ENCODE assay signal across 20 cellular contexts in genomic region chr2:240966906-240967680, GRCh38. TPM values are rescaled to one million over a fixed set of nuclear protein-coding genes. Genes with fewer than 3 reads are reported as not detected.
DNase-seq lines count a peak whose midpoint lies in the region; ATAC-seq, FAIRE-seq and TF ChIP-seq lines count a peak whose summit lies in the region.
"Had no signal": no experiment of that assay in that cellular context is flagged by ENCODE, and none has a peak within 500 bp of the region (broad histone marks: within the 10 kb centered on the region; RNA-seq: fewer than 3 reads in every experiment).

No MANE protein-coding gene starts in this region.

- no peaks in the 10 kb centered on the region for H3K9me3 ChIP-seq in H1 (ENCODE audit: insufficient read depth in 2 of 2, low read depth in 1 of 2, low read length in 1 of 2)
- no peaks in the 10 kb centered on the region for H3K9me3 ChIP-seq in osteoblast (ENCODE audit: low read depth, low read length)
- H3K9me3 ChIP-seq in aorta (ENCODE audit: control insufficient read depth, low read length): no peaks in the 10 kb centered on the region
- no peaks in the 10 kb centered on the region for H3K9me3 ChIP-seq in colonic mucosa

- TF ChIP-seq POLR2A in H1 (IDR thresholded peaks at IDR 0.05; ENCODE audit: control extremely low read depth in 1 of 2, low read depth in 2 of 2, low read length in 2 of 2): no peak

- H3K56ac ChIP-seq in H1 (replicated peaks; ENCODE audit: insufficient read length, low read depth, low read length): no peak overlapping the region

- POLR2A ChIA-PET in H1 (lab: Charles Lee; ENCODE audit: partially characterized antibody): no interaction called here

- no peak overlapping the region for H2BK5ac ChIP-seq in H1 (ENCODE audit: low read depth, low read length)

- H4K5ac ChIP-seq in H1 (ENCODE audit: insufficient read length, low read depth, low read length): no peak overlapping the region

- H3K79me1 ChIP-seq in H1 (ENCODE audit: low read depth, low read length): no peaks in the 10 kb centered on the region

- no peak overlapping the region for H2BK120ac ChIP-seq in H1 (replicated peaks; ENCODE audit: low read depth, low read length)

- H3K4me3 ChIP-seq in H1 (ENCODE audit: extremely low read depth in 1 of 4, insufficient read depth in 2 of 4, low read depth in 3 of 4, low read length in 4 of 4) (no peak overlapping the region), osteoblast (ENCODE audit: insufficient read depth, low read length) (no peak overlapping the region), aorta (ENCODE audit: low read length in 2 of 2) (no peak overlapping the region), colonic mucosa (no peak overlapping the region)
- H3K4me3 ChIP-seq: K562, lung had no signal

- peaks cover 3 to 6% of the 10 kb centered on the region in 2 donors for H3K27me3 Mint-ChIP-seq in natural killer cell treated with Interleukin-12 subunit alpha and Interleukin-12 subunit beta and Interleukin-15 and Interleukin-18, amount 100 ng/mL, for 72 hours
- peaks cover 0 to 3% of the 10 kb centered on the region in 2 donors for H3K27me3 Mint-ChIP-seq in natural killer cell (ENCODE audit: low read depth in 2 of 2)
- H3K27me3 Mint-ChIP-seq: type B pancreatic cell had no signal

- H2BK15ac ChIP-seq in H1 (ENCODE audit: low read length): no peak overlapping the region; the same call in 1 of the 2 replicates

- H4K20me1 ChIP-seq in H1 (replicated peaks in 1 of 2; ENCODE audit: control insufficient read depth in 1 of 2, insufficient read depth in 2 of 2, low read length in 2 of 2): no peaks in the 10 kb centered on the region
- no peaks in the 10 kb centered on the region for H4K20me1 ChIP-seq in osteoblast (ENCODE audit: insufficient read depth, low read length)

- no peak for ATAC-seq in natural killer cell treated with Interleukin-12 subunit alpha and Interleukin-12 subunit beta and Interleukin-15 and Interleukin-18, amount 100 ng/mL, for 72 hours
- ATAC-seq in natural killer cell (no peak), aorta (ENCODE audit: low FRiP score) (no peak)
- ATAC-seq: activated CD8-positive, alpha-beta memory T cell treated with anti-CD3 and anti-CD28 coated beads, Interleukin-2, amount 10 ng/mL, durations not matched to agents 7 days and 5 days; HCT116; K562; stimulated activated effector memory CD8-positive, alpha-beta T cell treated with anti-CD3 and anti-CD28 coated beads, Interleukin-12 subunit alpha, Interleukin-12 subunit beta, amount 100 ng/mL, for 72 hours had no signal

- H3K14ac ChIP-seq in H1 (ENCODE audit: insufficient read length): no peak overlapping the region

- no peak overlapping the region for H3K4ac ChIP-seq in H1 (replicated peaks; ENCODE audit: insufficient read length, low read depth, low read length)

- H4K91ac ChIP-seq in H1 (replicated peaks; ENCODE audit: insufficient read length, low read length): no peak overlapping the region

- DNase-seq in natural killer cell treated with Interleukin-12 subunit alpha and Interleukin-12 subunit beta and Interleukin-15 and Interleukin-18, amount 100 ng/mL, for 72 hours (ENCODE audit: low spot score): peak; percentile 41
- DNase-seq in natural killer cell (no peak), H1 (ENCODE audit: low read depth in 1 of 2, low spot score in 2 of 2) (no peak), osteoblast (ENCODE audit: insufficient read length, low spot score, missing footprints) (peak; percentile 83), aorta (peak; percentile 42 to 77), NCI-H1092 (lab: John Stamatoyannopoulos, UW) (no peak), UCSD-AML1 (lab: John Stamatoyannopoulos, UW; ENCODE audit: unreplicated experiment) (no peak), colonic mucosa (no peak)
- DNase-seq: activated CD4-positive, CD25-positive, alpha-beta regulatory T cell treated with anti-CD3 and anti-CD28 coated beads, Interleukin-2, amount 50 U/mL, for 72 hours; activated CD8-positive, alpha-beta memory T cell treated with anti-CD3 and anti-CD28 coated beads, Interleukin-2, amount 10 ng/mL, durations not matched to agents 7 days and 5 days; amniotic stem cell; central memory CD4-positive, alpha-beta T cell; NCI-H2029 treated with DMSO at 0.1 percent for 48 hours; NCI-H524 treated with DMSO at 0.1 percent for 48 hours; OCI-M1 had no signal

- peak in 1 of 2 experiments; percentile 28; a peak in 2 of 4 replicates for TF ChIP-seq RAD21 in H1 (IDR thresholded peaks at IDR 0.05 in 1 of 2, conservative IDR thresholded peaks at IDR 0.05 in 1 of 2; ENCODE audit: low read depth in 2 of 2, low read length in 2 of 2)

- H3K4me2 ChIP-seq in H1 (ENCODE audit: insufficient read depth in 1 of 2, low read depth in 2 of 2, low read length in 2 of 2): no peak overlapping the region
- H3K4me2 ChIP-seq in osteoblast (ENCODE audit: insufficient read depth, low read length): no peak overlapping the region

- H3K36me3 ChIP-seq in H1 (ENCODE audit: control insufficient read depth in 2 of 4, insufficient read depth in 4 of 4, low read length in 3 of 4) (no peaks in the 10 kb centered on the region), osteoblast (ENCODE audit: insufficient read depth, low read length) (no peaks in the 10 kb centered on the region), aorta (ENCODE audit: control insufficient read depth in 1 of 2, insufficient read depth in 2 of 2, low read length in 1 of 2) (no peaks in the 10 kb centered on the region), colonic mucosa (no peaks in the 10 kb centered on the region)

- H2AFZ ChIP-seq in H1 (ENCODE audit: low read length): no peak overlapping the region
- H2AFZ ChIP-seq in osteoblast (ENCODE audit: low read length): no peak overlapping the region

- no peak overlapping the region for H2BK12ac ChIP-seq in H1 (ENCODE audit: low read depth, low read length)

- no peak overlapping the region for H3K4me3 Mint-ChIP-seq in natural killer cell treated with Interleukin-12 subunit alpha and Interleukin-12 subunit beta and Interleukin-15 and Interleukin-18, amount 100 ng/mL, for 72 hours
- H3K4me3 Mint-ChIP-seq in natural killer cell: no peak overlapping the region
- H3K4me3 Mint-ChIP-seq: activated CD8-positive, alpha-beta memory T cell treated with anti-CD3 and anti-CD28 coated beads, Interleukin-2, amount 10 ng/mL, durations not matched to agents 7 days and 5 days; stimulated activated effector memory CD8-positive, alpha-beta T cell treated with anti-CD3 and anti-CD28 coated beads, Interleukin-12 subunit alpha, Interleukin-12 subunit beta, amount 100 ng/mL, for 72 hours; type B pancreatic cell had no signal

- H3K36me3 Mint-ChIP-seq in natural killer cell treated with Interleukin-12 subunit alpha and Interleukin-12 subunit beta and Interleukin-15 and Interleukin-18, amount 100 ng/mL, for 72 hours: no peaks in the 10 kb centered on the region
- no peaks in the 10 kb centered on the region for H3K36me3 Mint-ChIP-seq in natural killer cell
- H3K36me3 Mint-ChIP-seq: activated CD8-positive, alpha-beta memory T cell treated with anti-CD3 and anti-CD28 coated beads, Interleukin-2, amount 10 ng/mL, durations not matched to agents 7 days and 5 days; stimulated activated effector memory CD8-positive, alpha-beta T cell treated with anti-CD3 and anti-CD28 coated beads, Interleukin-12 subunit alpha, Interleukin-12 subunit beta, amount 100 ng/mL, for 72 hours; type B pancreatic cell had no signal

- no peak for TF ChIP-seq EP300 in H1 (IDR thresholded peaks at IDR 0.05; ENCODE audit: borderline replicate concordance in 1 of 2, low read depth in 2 of 2, low read length in 2 of 2)

- no peak for FAIRE-seq in H1 (lab: Jason Lieb, UNC)
- FAIRE-seq: K562 had no signal

- intact Hi-C loops in natural killer cell (cut with micrococcal nuclease): no loop called here
- intact Hi-C loops in aorta (cut with DNase I): no loop called here
- intact Hi-C loops in colonic mucosa (cut with DNase I): no loop called here

- no peaks in the 10 kb centered on the region for H3K4me1 Mint-ChIP-seq in natural killer cell treated with Interleukin-12 subunit alpha and Interleukin-12 subunit beta and Interleukin-15 and Interleukin-18, amount 100 ng/mL, for 72 hours (ENCODE audit: low read depth in 2 of 2)
- H3K4me1 Mint-ChIP-seq in natural killer cell: no peaks in the 10 kb centered on the region
- H3K4me1 Mint-ChIP-seq: activated CD8-positive, alpha-beta memory T cell treated with anti-CD3 and anti-CD28 coated beads, Interleukin-2, amount 10 ng/mL, durations not matched to agents 7 days and 5 days; stimulated activated effector memory CD8-positive, alpha-beta T cell treated with anti-CD3 and anti-CD28 coated beads, Interleukin-12 subunit alpha, Interleukin-12 subunit beta, amount 100 ng/mL, for 72 hours had no signal

- no peaks in the 10 kb centered on the region for H3K79me2 ChIP-seq in H1 (ENCODE audit: control insufficient read depth in 1 of 2, insufficient read depth in 2 of 2, low read length in 2 of 2)
- no peaks in the 10 kb centered on the region for H3K79me2 ChIP-seq in osteoblast (ENCODE audit: insufficient read depth, low read length)

- H3K9me3 Mint-ChIP-seq in natural killer cell treated with Interleukin-12 subunit alpha and Interleukin-12 subunit beta and Interleukin-15 and Interleukin-18, amount 100 ng/mL, for 72 hours: no peaks in the 10 kb centered on the region
- H3K9me3 Mint-ChIP-seq in natural killer cell: no peaks in the 10 kb centered on the region
- H3K9me3 Mint-ChIP-seq: stimulated activated effector memory CD8-positive, alpha-beta T cell treated with anti-CD3 and anti-CD28 coated beads, Interleukin-12 subunit alpha, Interleukin-12 subunit beta, amount 100 ng/mL, for 72 hours had no signal

- H4K8ac ChIP-seq in H1 (ENCODE audit: extremely low read depth, insufficient read depth, low read length): no peak overlapping the region

- no peak for TF ChIP-seq CTCF in natural killer cell (IDR thresholded peaks at IDR 0.05)
- peak in 2 of 3 experiments; percentile 19 to 25; a peak in 2 of 4 replicates for TF ChIP-seq CTCF in H1 (IDR thresholded peaks at IDR 0.05; ENCODE audit: control extremely low read depth in 1 of 3, insufficient read depth in 1 of 3, low read depth in 1 of 3, low read length in 3 of 3)
- no peak for TF ChIP-seq CTCF in osteoblast (IDR thresholded peaks at IDR 0.05; ENCODE audit: extremely low read depth, low read depth, low read length)
- TF ChIP-seq CTCF in colonic mucosa (IDR thresholded peaks at IDR 0.05): no peak

- WGBS in H1 (ENCODE audit: extremely low coverage in 1 of 2, insufficient coverage in 1 of 2, insufficient read length in 1 of 2, insufficient replicate concordance in 2 of 2, low coverage in 1 of 2, low lambda C conversion rate in 2 of 2, missing lambda C conversion rate in 1 of 2), 2 experiments: 84% methylated on average over 25 of the region's 32 CpGs; no CpG with 5 or more reads in 1 of the 2 experiments
- WGBS in aorta, 2 donors: 90 to 91% methylated on average over 28 to 32 of the region's 32 CpGs

- H3K23me2 ChIP-seq in H1 (ENCODE audit: low read depth, low read length): no peaks in the 10 kb centered on the region

- no peak overlapping the region for H3K23ac ChIP-seq in H1 (ENCODE audit: insufficient read length)

- H3K27ac ChIP-seq in H1 (ENCODE audit: low read depth, low read length): no peak overlapping the region
- no peak overlapping the region for H3K27ac ChIP-seq in osteoblast (ENCODE audit: low read depth, low read length)
- H3K27ac ChIP-seq in aorta (ENCODE audit: low read depth in 1 of 2, low read length in 2 of 2): no peak overlapping the region
- no peak overlapping the region for H3K27ac ChIP-seq in colonic mucosa

- H3K27me3 ChIP-seq in H1 (replicated peaks in 1 of 4; ENCODE audit: control insufficient read depth in 3 of 4, extremely low read depth in 1 of 4, insufficient read depth in 3 of 4, low read length in 3 of 4) (no peaks in the 10 kb centered on the region), osteoblast (ENCODE audit: insufficient read depth, low read length) (peaks cover 12% of the 10 kb centered on the region), aorta (ENCODE audit: control insufficient read depth in 1 of 2, insufficient read depth in 2 of 2, low read length in 1 of 2) (no peaks in the 10 kb centered on the region), colonic mucosa (no peaks in the 10 kb centered on the region)

- H3K9ac ChIP-seq in H1 (replicated peaks in 1 of 4; ENCODE audit: extremely low read depth in 1 of 4, low read depth in 3 of 4, low read length in 3 of 4) (no peak overlapping the region), colonic mucosa (ENCODE audit: low read depth in 2 of 2, low read length in 2 of 2) (no peak overlapping the region)

- CTCF ChIA-PET in H1 (lab: Charles Lee; ENCODE audit: partially characterized antibody): interaction anchor here (0.9 to 1.3 kb wide), 3 partner anchors 21 to 223 kb away, joined by 3 to 6 read pairs (median 3); no protein-coding TSS in a partner anchor

- H2BK20ac ChIP-seq in H1 (ENCODE audit: low read length): no peak overlapping the region

- H3K4me1 ChIP-seq in H1 (replicated peaks in 1 of 4; ENCODE audit: control insufficient read depth in 3 of 4, insufficient read depth in 4 of 4, low read length in 3 of 4) (peaks cover 0 to 2% (median 0%) of the 10 kb centered on the region in 4 experiments; a peak in 1 of 7 replicates), osteoblast (ENCODE audit: insufficient read depth, low read length) (no peaks in the 10 kb centered on the region), aorta (ENCODE audit: control insufficient read depth in 1 of 2, insufficient read depth in 2 of 2, low read length in 2 of 2) (no peaks in the 10 kb centered on the region), colonic mucosa (no peaks in the 10 kb centered on the region)

- H2AK5ac ChIP-seq in H1 (ENCODE audit: low read depth, low read length): no peak overlapping the region

- H3K18ac ChIP-seq in H1 (ENCODE audit: extremely low read depth, low read length): no peak overlapping the region

- H3K27ac Mint-ChIP-seq in natural killer cell treated with Interleukin-12 subunit alpha and Interleukin-12 subunit beta and Interleukin-15 and Interleukin-18, amount 100 ng/mL, for 72 hours: no peak overlapping the region
- H3K27ac Mint-ChIP-seq in natural killer cell: no peak overlapping the region
- H3K27ac Mint-ChIP-seq: activated CD8-positive, alpha-beta memory T cell treated with anti-CD3 and anti-CD28 coated beads, Interleukin-2, amount 10 ng/mL, durations not matched to agents 7 days and 5 days; stimulated activated effector memory CD8-positive, alpha-beta T cell treated with anti-CD3 and anti-CD28 coated beads, Interleukin-12 subunit alpha, Interleukin-12 subunit beta, amount 100 ng/mL, for 72 hours; type B pancreatic cell had no signal

RNA-seq across cellular contexts. Expression of gene SNED1, which starts 31.3 kb away (rescaled TPM):
- total RNA-seq in natural killer cell treated with Interleukin-12 subunit alpha and Interleukin-12 subunit beta and Interleukin-15 and Interleukin-18, amount 100 ng/mL, for 72 hours: under 1 TPM in 1 of 2 donors, not detected in 1; 0.14 TPM
- total RNA-seq in natural killer cell: 1 to 10 TPM in 2 of 3 donors, under 1 TPM in 1; 0.97 to 4.9 (median 2.5) TPM
- 1.9 and 2.4 TPM in 2 replicates for total RNA-seq in H1 (2021; fragmentation: NEBNext Ultra II Directional; extraction: Animal tissue kit (Norgen Biotek cat#: 25700))
- polyA plus RNA-seq in H1 (2011; rRNA removed): 1.9 and 2.6 TPM in 2 replicates
- polyA plus RNA-seq in H1 (2011; cell fraction: cytosol; rRNA removed): 1.7 TPM
- polyA plus RNA-seq in H1 (2011; cell fraction: nucleus; rRNA removed): 8.2 TPM
- 1.1 to 1.8 TPM (median 1.6 TPM) in 4 replicates for polyA plus RNA-seq in H1 (2012, experiment 1 of 2)
- 0.67 TPM for polyA plus RNA-seq in H1 (2012, experiment 2 of 2)
- 0.95 TPM for polyA plus RNA-seq in H1 (2013, experiment 1 of 2)
- polyA plus RNA-seq in H1 (2013, experiment 2 of 2): 1.0 TPM
- polyA minus RNA-seq in H1 (2011; rRNA and poly(A)+ RNA removed): 3.0 and 3.2 TPM in 2 replicates
- polyA minus RNA-seq in H1 (2011; cell fraction: cytosol; rRNA and poly(A)+ RNA removed): 5.0 TPM
- 11.6 TPM for polyA minus RNA-seq in H1 (2011; cell fraction: nucleus; rRNA and poly(A)+ RNA removed)
- 94.8 and 127 TPM in 2 replicates for total RNA-seq in osteoblast
- 100 to 1,000 TPM; 108 to 149 TPM for total RNA-seq in aorta
- polyA plus RNA-seq in aorta: 10 to 100 TPM in 1 of 2 donors, 1 to 10 TPM in 1; 5.9 to 27.3 TPM
- 1 to 10 TPM; 4.6 TPM for total RNA-seq in colonic mucosa

Comparison
In these comparisons a context has a peak if more than half of its experiments do, and no peak if none do; other contexts are left out.
1. DNase-seq: peak in natural killer cell treated with Interleukin-12 subunit alpha and Interleukin-12 subunit beta and Interleukin-15 and Interleukin-18, amount 100 ng/mL, for 72 hours (single experiment), osteoblast (single experiment) and aorta (2 of 2); none in natural killer cell (single experiment), H1 (0 of 2), NCI-H1092 (single experiment), UCSD-AML1 (single experiment) and colonic mucosa (single experiment).
2. CTCF ChIP-seq: peak in H1 (2 of 3); none in natural killer cell (single experiment), osteoblast (single experiment) and colonic mucosa (single experiment).
3. RNA of gene SNED1, which starts 31.3 kb away (total RNA-seq): 108 to 149 TPM in aorta and 94.8 to 127 TPM in osteoblast; 4.6 TPM in colonic mucosa, 0.97 to 4.9 TPM in natural killer cell, 1.9 to 2.4 TPM in H1 and 0.14 TPM in natural killer cell treated with Interleukin-12 subunit alpha and Interleukin-12 subunit beta and Interleukin-15 and Interleukin-18, amount 100 ng/mL, for 72 hours; every median in the first group is over 10 times any median in the second.